In genomic region chr11:69643646-69644045, GRCh38 we compare ENCODE assay signal across 1 cellular context.
TF ChIP-seq lines count a peak whose summit lies in the region.

No MANE protein-coding gene starts in this region.

TF ChIP-seq in SK-N-SH, 30 proteins besides CTCF, POLR2A, EP300 and RAD21 (continued from another document):
- no peak for TF ChIP-seq ZBTB33 (IDR thresholded peaks at IDR 0.05; ENCODE audit: borderline replicate concordance, low read depth)
- TF ChIP-seq GATA2 (CRISPR knock-in tag; IDR thresholded peaks at IDR 0.05), result no peak
- TF ChIP-seq TCF12 (IDR thresholded peaks at IDR 0.05), result no peak
- TF ChIP-seq RXRA (IDR thresholded peaks at IDR 0.05; ENCODE audit: borderline replicate concordance, low read depth), result no peak
- TF ChIP-seq IRF3 (IDR thresholded peaks at IDR 0.05; ENCODE audit: low read depth, low read length), result no peak
